Comparison of ENCODE assay signal across 1 cellular context in the genomic region with DNA sequence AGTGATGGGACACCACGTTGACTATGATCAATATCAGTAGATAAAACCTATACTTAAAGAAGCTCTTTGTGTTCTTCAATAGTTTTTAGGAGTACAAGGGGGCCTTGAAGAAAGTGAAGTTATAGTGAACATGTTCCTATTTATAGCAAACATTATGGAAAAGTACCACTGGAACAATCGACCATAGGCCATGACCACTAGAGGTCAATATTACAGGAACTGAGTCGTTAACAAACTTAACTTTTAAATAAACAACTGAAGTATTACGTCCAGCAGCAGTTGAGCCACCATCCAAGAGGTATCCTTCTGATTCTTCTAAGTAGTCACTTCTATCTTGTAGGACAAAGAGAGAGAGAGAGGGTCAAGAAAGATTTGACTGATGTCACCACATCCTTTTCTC.
TF ChIP-seq lines count a peak whose summit lies in the region.

No MANE protein-coding gene starts in this region.

TF ChIP-seq in H1, 55 proteins besides CTCF, POLR2A, EP300 and RAD21 (continued from another document):
- TF ChIP-seq KDM4A (IDR thresholded peaks at IDR 0.05; ENCODE audit: low read depth, low read length, severe bottlenecking) (no peak), SIN3A (conservative IDR thresholded peaks at IDR 0.05 in 1 of 2, IDR thresholded peaks at IDR 0.05 in 1 of 2; ENCODE audit: low read depth in 1 of 2, low read length in 2 of 2) (no peak), SP4 (IDR thresholded peaks at IDR 0.05; ENCODE audit: low read length) (no peak), PHF8 (conservative IDR thresholded peaks at IDR 0.05; ENCODE audit: low read depth, low read length) (no peak), FOSL1 (IDR thresholded peaks at IDR 0.05; ENCODE audit: insufficient read depth, low read depth, low read length) (no peak), TAF7 (optimal IDR thresholded peaks at IDR 0.05; ENCODE audit: borderline replicate concordance, low read depth, low read length) (no peak), TAF1 (IDR thresholded peaks at IDR 0.05; ENCODE audit: low read depth, low read length) (no peak), NRF1 (IDR thresholded peaks at IDR 0.05; ENCODE audit: low read depth, low read length) (no peak), NANOG (IDR thresholded peaks at IDR 0.05; ENCODE audit: insufficient read depth, low read depth, low read length, poor library complexity, severe bottlenecking) (no peak), CREB1 (IDR thresholded peaks at IDR 0.05) (no peak), TCF12 (IDR thresholded peaks at IDR 0.05; ENCODE audit: low read depth, low read length) (no peak), SIRT6 (IDR thresholded peaks at IDR 0.05; ENCODE audit: low read length) (no peak), POLR2AphosphoS5 (IDR thresholded peaks at IDR 0.05; ENCODE audit: low read depth, low read length) (no peak), MAFK (IDR thresholded peaks at IDR 0.05; ENCODE audit: low read depth, low read length) (no peak)
TF ChIP-seq in H1: peak in this region for 0.
